ENCODE assay signal across 8 cellular contexts in the genomic region with DNA sequence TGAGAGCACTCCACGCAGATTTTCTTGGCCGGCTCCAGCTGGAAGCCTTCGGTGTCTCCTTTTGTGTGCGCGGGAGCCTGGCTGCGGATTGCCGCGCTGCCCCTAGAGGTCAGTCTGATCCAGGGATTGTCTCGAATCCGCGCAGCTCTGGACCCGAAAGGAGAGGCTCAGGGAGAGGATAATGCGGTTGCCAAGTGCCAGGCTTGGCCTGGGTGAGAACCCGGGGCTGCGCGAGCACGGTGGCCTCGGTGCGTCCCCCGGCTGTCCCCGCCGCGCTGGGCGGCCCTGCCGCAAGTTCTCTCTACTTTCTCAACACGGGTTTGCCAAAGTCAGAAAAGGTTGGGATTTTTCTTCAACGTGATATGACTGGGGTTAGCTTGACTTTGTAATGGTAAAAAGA.
A peak's percentile ranks its signal among the peaks of the same experiment; 100 is the strongest.
DNase-seq lines count a peak whose midpoint lies in the region; ATAC-seq and TF ChIP-seq lines count a peak whose summit lies in the region.

No MANE protein-coding gene starts in this region.

- no TSS peak for BruUV-seq in HCT116 (replicated peaks; lab: Mats Ljungman, UMichigan)

- H3K9me3 Mint-ChIP-seq in chondrocyte (ENCODE audit: low read depth): peaks cover 6% of the 10 kb centered on the region

- H3K27ac Mint-ChIP-seq in chondrocyte (ENCODE audit: unreplicated experiment): no peak overlapping the region

- DNase-seq in COR-L47 (lab: John Stamatoyannopoulos, UW): peak; percentile 54
- DNase-seq in HCT116 (ENCODE audit: low read depth, low spot score): peak; percentile 36
- peak; percentile 91 for DNase-seq in NCI-H748 (lab: John Stamatoyannopoulos, UW; ENCODE audit: unreplicated experiment)
- DNase-seq in chondrocyte (ENCODE audit: low spot score): no peak
- DNase-seq in uterus: peak in 1 of 2 donors; percentile 40
- no peak for DNase-seq in omental fat pad (ENCODE audit: low spot score)
- no peak for DNase-seq in GF-D8 (lab: John Stamatoyannopoulos, UW)

- H3K27me3 Mint-ChIP-seq in chondrocyte (ENCODE audit: low read depth): peaks cover 34% of the 10 kb centered on the region

- peak; percentile 48 to 91 (median 87); a peak in 5 of 6 replicates for TF ChIP-seq CTCF in HCT116 (IDR thresholded peaks at IDR 0.05 in 2 of 3, conservative IDR thresholded peaks at IDR 0.05 in 1 of 3; ENCODE audit: borderline replicate concordance in 1 of 3, insufficient read depth in 1 of 3, low read depth in 2 of 3, low read length in 2 of 3)
- peak; percentile 81 for TF ChIP-seq CTCF in chondrocyte (IDR thresholded peaks at IDR 0.05)
- TF ChIP-seq CTCF in liver (IDR thresholded peaks at IDR 0.05; ENCODE audit: low read depth, low read length, missing input control): peak; percentile 70
- peak; percentile 29 to 37 (median 36) for TF ChIP-seq CTCF in uterus (IDR thresholded peaks at IDR 0.05)
- TF ChIP-seq CTCF in omental fat pad (IDR thresholded peaks at IDR 0.05): no peak

- peak overlapping the region; percentile 87 for H2AFZ ChIP-seq in HCT116 (ENCODE audit: low read depth, low read length, poor library complexity, severe bottlenecking)

- no peaks in the 10 kb centered on the region for H3K79me2 ChIP-seq in HCT116 (ENCODE audit: insufficient read depth, low read length)

- H3K9ac ChIP-seq in HCT116 (ENCODE audit: low read length) (no peak overlapping the region), liver (ENCODE audit: low read depth in 1 of 2, low read length in 2 of 2) (no peak overlapping the region)

- CTCF ChIA-PET in HCT116 (lab: Charles Lee): interaction anchor here (0.7 to 2.0 kb wide), 9 partner anchors 17 to 442 kb away, joined by 3 to 15 read pairs (median 3); no protein-coding TSS in a partner anchor

- H3K9me2 ChIP-seq in HCT116 (ENCODE audit: insufficient read depth): no peaks in the 10 kb centered on the region

- no peaks in the 10 kb centered on the region for H4K20me1 ChIP-seq in HCT116 (ENCODE audit: insufficient read depth)

- RAD21 ChIA-PET in HCT116 (lab: Charles Lee; ENCODE audit: low non-redundant PET in 1 of 2, low total read pairs in 2 of 2, uncharacterized antibody in 2 of 2, unreplicated experiment in 2 of 2): interaction anchor here in 1 of 2 experiments (0.7 kb wide), 1 partner anchor 190 kb away, joined by 4 read pairs; no protein-coding TSS in a partner anchor

- H3K9me3 ChIP-seq in HCT116 (ENCODE audit: control insufficient read depth in 1 of 2, insufficient read depth in 1 of 2, low read depth in 1 of 2, low read length in 2 of 2) (no peaks in the 10 kb centered on the region), liver (ENCODE audit: control insufficient read depth in 4 of 4, low read length in 3 of 4) (no peaks in the 10 kb centered on the region), uterus (no peaks in the 10 kb centered on the region)

- peak; percentile 85 for TF ChIP-seq RAD21 in HCT116 (IDR thresholded peaks at IDR 0.05; ENCODE audit: low read depth)
- TF ChIP-seq RAD21 in liver (IDR thresholded peaks at IDR 0.05): peak; percentile 86 to 97

- H3K4me3 ChIP-seq in HCT116 (replicated peaks in 1 of 2; ENCODE audit: low read depth in 1 of 2, low read length in 2 of 2) (no peak overlapping the region), liver (ENCODE audit: low read depth in 1 of 3, low read length in 3 of 3) (no peak overlapping the region), uterus (no peak overlapping the region)

- H3K4me3 Mint-ChIP-seq in chondrocyte (ENCODE audit: unreplicated experiment): no peak overlapping the region

- H3K36me3 Mint-ChIP-seq in chondrocyte (ENCODE audit: low read depth): no peaks in the 10 kb centered on the region

- H3K27me3 ChIP-seq in HCT116 (ENCODE audit: insufficient read depth, low read length) (peaks cover 5% of the 10 kb centered on the region; the same call in 1 of the 2 replicates), liver (ENCODE audit: control insufficient read depth in 4 of 4, insufficient read depth in 4 of 4, low read length in 3 of 4) (no peaks in the 10 kb centered on the region), uterus (no peaks in the 10 kb centered on the region)

- ATAC-seq in HCT116 (peak; percentile 99), omental fat pad (ENCODE audit: low FRiP score) (no peak)

- TF ChIP-seq POLR2A in HCT116 (IDR thresholded peaks at IDR 0.05; ENCODE audit: borderline replicate concordance, extremely low read depth, insufficient read depth, insufficient read length) (no peak), uterus (IDR thresholded peaks at IDR 0.05) (no peak)

- peak overlapping the region; percentile 28; the same call in 1 of the 2 replicates for H3K4me2 ChIP-seq in HCT116 (ENCODE audit: low read length)

- no peaks in the 10 kb centered on the region for H3K4me1 Mint-ChIP-seq in chondrocyte (ENCODE audit: low read depth)

- no peak overlapping the region for H3K27ac ChIP-seq in HCT116 (ENCODE audit: low read depth, low read length)
- H3K27ac ChIP-seq in liver (ENCODE audit: low read depth in 1 of 2, low read length in 2 of 2): no peak overlapping the region
- H3K27ac ChIP-seq in uterus: no peak overlapping the region

- intact Hi-C loops in HCT116 (cut with micrococcal nuclease) (loop anchor here (1.0 kb wide), 2 partner anchors 295 to 441 kb away; no protein-coding TSS in a partner anchor), uterus (cut with DNase I; ENCODE audit: low total_unique reads) (no loop called here)

- no peaks in the 10 kb centered on the region for H3K4me1 ChIP-seq in HCT116 (ENCODE audit: control insufficient read depth in 1 of 2, insufficient read depth in 2 of 2, low read length in 2 of 2)
- peaks cover 0 to 2% (median 0%) of the 10 kb centered on the region in 4 donors for H3K4me1 ChIP-seq in liver (ENCODE audit: control insufficient read depth in 4 of 4, insufficient read depth in 4 of 4, low read length in 3 of 4)
- no peaks in the 10 kb centered on the region for H3K4me1 ChIP-seq in uterus

- POLR2A ChIA-PET in HCT116 (lab: Charles Lee): no interaction called here

- WGBS in liver: 4% methylated on average over 27 of the region's 27 CpGs

- H3K36me3 ChIP-seq in HCT116 (ENCODE audit: control insufficient read depth in 1 of 2, insufficient read depth in 2 of 2, low read length in 2 of 2) (no peaks in the 10 kb centered on the region), liver (ENCODE audit: control insufficient read depth in 4 of 4, insufficient read depth in 3 of 4, low read depth in 1 of 4, low read length in 3 of 4) (no peaks in the 10 kb centered on the region), uterus (no peaks in the 10 kb centered on the region)

TF ChIP-seq in HCT116, 20 proteins besides CTCF, POLR2A, EP300 and RAD21:
- TF ChIP-seq, protein P1, sequence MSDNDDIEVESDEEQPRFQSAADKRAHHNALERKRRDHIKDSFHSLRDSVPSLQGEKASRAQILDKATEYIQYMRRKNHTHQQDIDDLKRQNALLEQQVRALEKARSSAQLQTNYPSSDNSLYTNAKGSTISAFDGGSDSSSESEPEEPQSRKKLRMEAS (IDR thresholded peaks at IDR 0.05): no peak
- no peak for TF ChIP-seq FOSL1 (IDR thresholded peaks at IDR 0.05; ENCODE audit: low read depth)
- no peak for TF ChIP-seq EZH2phosphoT487 (IDR thresholded peaks at IDR 0.05; ENCODE audit: borderline replicate concordance)
- no peak for TF ChIP-seq JUND (IDR thresholded peaks at IDR 0.05)
- no peak for TF ChIP-seq CBX3 (IDR thresholded peaks at IDR 0.05; ENCODE audit: low read depth)
- TF ChIP-seq SIN3A (IDR thresholded peaks at IDR 0.05; ENCODE audit: low read depth): no peak

TF ChIP-seq in liver, 16 proteins besides CTCF, POLR2A, EP300 and RAD21 (continues in another document):
- TF ChIP-seq GABPA (IDR thresholded peaks at IDR 0.05 in 1 of 2, conservative IDR thresholded peaks at IDR 0.05 in 1 of 2): no peak
- TF ChIP-seq, protein P2, sequence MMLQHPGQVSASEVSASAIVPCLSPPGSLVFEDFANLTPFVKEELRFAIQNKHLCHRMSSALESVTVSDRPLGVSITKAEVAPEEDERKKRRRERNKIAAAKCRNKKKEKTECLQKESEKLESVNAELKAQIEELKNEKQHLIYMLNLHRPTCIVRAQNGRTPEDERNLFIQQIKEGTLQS (IDR thresholded peaks at IDR 0.05): no peak
- no peak for TF ChIP-seq NR2F2 (IDR thresholded peaks at IDR 0.05)
- no peak for TF ChIP-seq SP1 (IDR thresholded peaks at IDR 0.05)
- TF ChIP-seq RXRA (IDR thresholded peaks at IDR 0.05): no peak
- TF ChIP-seq FOXA1 (IDR thresholded peaks at IDR 0.05): no peak
- no peak for TF ChIP-seq JUND (IDR thresholded peaks at IDR 0.05)
- no peak for TF ChIP-seq EGR1 (IDR thresholded peaks at IDR 0.05; ENCODE audit: low read depth in 2 of 2)
- no peak for TF ChIP-seq FOXA2 (IDR thresholded peaks at IDR 0.05)
- no peak for TF ChIP-seq HNF4A (conservative IDR thresholded peaks at IDR 0.05)
- TF ChIP-seq, protein P1 (IDR thresholded peaks at IDR 0.05): no peak
- TF ChIP-seq, protein P3, sequence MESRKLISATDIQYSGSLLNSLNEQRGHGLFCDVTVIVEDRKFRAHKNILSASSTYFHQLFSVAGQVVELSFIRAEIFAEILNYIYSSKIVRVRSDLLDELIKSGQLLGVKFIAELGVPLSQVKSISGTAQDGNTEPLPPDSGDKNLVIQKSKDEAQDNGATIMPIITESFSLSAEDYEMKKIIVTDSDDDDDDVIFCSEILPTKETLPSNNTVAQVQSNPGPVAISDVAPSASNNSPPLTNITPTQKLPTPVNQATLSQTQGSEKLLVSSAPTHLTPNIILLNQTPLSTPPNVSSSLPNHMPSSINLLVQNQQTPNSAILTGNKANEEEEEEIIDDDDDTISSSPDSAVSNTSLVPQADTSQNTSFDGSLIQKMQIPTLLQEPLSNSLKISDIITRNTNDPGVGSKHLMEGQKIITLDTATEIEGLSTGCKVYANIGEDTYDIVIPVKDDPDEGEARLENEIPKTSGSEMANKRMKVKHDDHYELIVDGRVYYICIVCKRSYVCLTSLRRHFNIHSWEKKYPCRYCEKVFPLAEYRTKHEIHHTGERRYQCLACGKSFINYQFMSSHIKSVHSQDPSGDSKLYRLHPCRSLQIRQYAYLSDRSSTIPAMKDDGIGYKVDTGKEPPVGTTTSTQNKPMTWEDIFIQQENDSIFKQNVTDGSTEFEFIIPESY (IDR thresholded peaks at IDR 0.05): no peak
- TF ChIP-seq TAF1 (conservative IDR thresholded peaks at IDR 0.05): no peak
- no peak for TF ChIP-seq YY1 (IDR thresholded peaks at IDR 0.05)

Comparison
In these comparisons a context has a peak if more than half of its experiments do, and no peak if none do; other contexts are left out.
1. DNase-seq: peak in COR-L47 (single experiment), HCT116 (single experiment) and NCI-H748 (single experiment); none in chondrocyte (single experiment), omental fat pad (single experiment) and GF-D8 (single experiment).
2. CTCF ChIP-seq: peak in HCT116 (3 of 3), chondrocyte (single experiment), liver (single experiment) and uterus (4 of 4); none in omental fat pad (0 of 3).